9 cellular contexts compared by ENCODE assay signal in the genomic region with DNA sequence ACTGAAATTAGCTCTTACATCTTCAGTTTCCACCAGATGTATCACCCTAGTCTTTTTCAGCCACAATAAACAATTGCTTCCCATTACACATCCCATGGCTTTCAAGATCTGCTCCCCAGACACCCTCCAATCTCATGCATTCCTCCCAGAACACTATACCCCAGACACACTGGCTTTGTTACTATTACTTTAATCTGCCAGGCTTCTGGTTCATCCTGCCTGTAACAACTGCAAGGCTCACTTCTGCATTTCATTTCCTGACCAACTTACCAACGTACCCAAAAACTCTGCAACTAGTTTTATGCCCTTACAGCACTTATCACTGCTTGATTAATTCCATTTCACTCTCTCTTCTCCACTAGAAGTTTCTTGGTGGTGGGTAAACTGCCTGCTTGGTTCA. TPM values are rescaled to one million over a fixed set of nuclear protein-coding genes. Genes with fewer than 3 reads are reported as not detected.
A peak's percentile ranks its signal among the peaks of the same experiment; 100 is the strongest.
DNase-seq lines count a peak whose midpoint lies in the region; ATAC-seq and TF ChIP-seq lines count a peak whose summit lies in the region.
"Had no signal": no experiment of that assay in that cellular context is flagged by ENCODE, and none has a peak within 500 bp of the region (broad histone marks: within the 10 kb centered on the region; RNA-seq: fewer than 3 reads in every experiment).

No MANE protein-coding gene starts in this region.

- intact Hi-C loops in upper lobe of right lung (cut with DNase I) = no loop called here

- peak overlapping the region; percentile 100 for H3K4me3 Mint-ChIP-seq in stimulated activated naive CD8-positive, alpha-beta T cell treated with anti-CD3 and anti-CD28 coated beads, Interleukin-15, Interleukin-2, amounts not matched to agents 100 ng/mL and 50 ng/mL, for 24 hours

- H3K79me2 ChIP-seq in fibroblast of lung (ENCODE audit: control insufficient read depth, insufficient read depth, low read length) = peaks cover 19% of the 10 kb centered on the region

- peak overlapping the region; percentile 97 for H3K27ac Mint-ChIP-seq in stimulated activated naive CD8-positive, alpha-beta T cell treated with anti-CD3 and anti-CD28 coated beads, Interleukin-15, Interleukin-2, amounts not matched to agents 100 ng/mL and 50 ng/mL, for 24 hours

- H3K36me3 ChIP-seq in NT2/D1 (ENCODE audit: insufficient read depth, insufficient read length, low read length) (peaks cover 47% of the 10 kb centered on the region), fibroblast of lung (ENCODE audit: control insufficient read depth, insufficient read depth, low read length) (peaks cover 1% of the 10 kb centered on the region), upper lobe of right lung (peaks cover 38% of the 10 kb centered on the region)

- H4K20me1 ChIP-seq in fibroblast of lung (ENCODE audit: control insufficient read depth, extremely low read depth, insufficient read depth, low read length) = peaks cover 2% of the 10 kb centered on the region

- H3K27me3 ChIP-seq in NT2/D1 (ENCODE audit: insufficient read depth, insufficient read length) (no peaks in the 10 kb centered on the region), fibroblast of lung (ENCODE audit: control insufficient read depth, insufficient read depth, low read length) (no peaks in the 10 kb centered on the region), upper lobe of right lung (no peaks in the 10 kb centered on the region)

- no peak for DNase-seq in stimulated activated naive CD8-positive, alpha-beta T cell treated with anti-CD3 and anti-CD28 coated beads, Interleukin-15, Interleukin-2, amounts not matched to agents 100 U/mL and 50 U/mL, for 24 hours
- DNase-seq in NT2/D1 (ENCODE audit: low read depth, low spot score) (no peak), fibroblast of lung (ENCODE audit: low read depth in 2 of 2) (no peak), upper lobe of right lung (no peak), COR-L47 (lab: John Stamatoyannopoulos, UW) (no peak), UCSD-AML1 (lab: John Stamatoyannopoulos, UW; ENCODE audit: unreplicated experiment) (no peak)
- DNase-seq: NCI-H226 had no signal

- H3K9me3 Mint-ChIP-seq in stimulated activated naive CD8-positive, alpha-beta T cell treated with anti-CD3 and anti-CD28 coated beads, Interleukin-15, Interleukin-2, amounts not matched to agents 100 ng/mL and 50 ng/mL, for 24 hours = no peaks in the 10 kb centered on the region

- H3K36me3 Mint-ChIP-seq in stimulated activated naive CD8-positive, alpha-beta T cell treated with anti-CD3 and anti-CD28 coated beads, Interleukin-15, Interleukin-2, amounts not matched to agents 100 ng/mL and 50 ng/mL, for 24 hours (ENCODE audit: low read depth) = peaks cover 56% of the 10 kb centered on the region

- H3K4me3 ChIP-seq in NT2/D1 (ENCODE audit: insufficient read length, low read depth) = peak overlapping the region; percentile 99
- H3K4me3 ChIP-seq in fibroblast of lung (replicated peaks in 1 of 4; ENCODE audit: control extremely low read depth in 1 of 4, insufficient read depth in 1 of 4, low read depth in 3 of 4, low read length in 4 of 4) = peak overlapping the region in 2 of 4 experiments; percentile 86 to 87
- H3K4me3 ChIP-seq in upper lobe of right lung = peak overlapping the region; percentile 6

- peaks cover 27% of the 10 kb centered on the region for H3K4me1 Mint-ChIP-seq in stimulated activated naive CD8-positive, alpha-beta T cell treated with anti-CD3 and anti-CD28 coated beads, Interleukin-15, Interleukin-2, amounts not matched to agents 100 ng/mL and 50 ng/mL, for 24 hours (ENCODE audit: low read depth)

- no peak overlapping the region for H2AFZ ChIP-seq in fibroblast of lung (ENCODE audit: low read length)

- H3K27ac ChIP-seq in fibroblast of lung (ENCODE audit: insufficient read depth, low read length) (no peak overlapping the region), upper lobe of right lung (no peak overlapping the region)

- H3K4me1 ChIP-seq in NT2/D1 (ENCODE audit: insufficient read depth, insufficient read length) = no peaks in the 10 kb centered on the region
- H3K4me1 ChIP-seq in fibroblast of lung (ENCODE audit: control insufficient read depth, extremely low read depth, insufficient read depth, low read length) = peaks cover 3% of the 10 kb centered on the region
- peaks cover 22% of the 10 kb centered on the region for H3K4me1 ChIP-seq in upper lobe of right lung

- peak overlapping the region; percentile 79 for H3K4me2 ChIP-seq in fibroblast of lung (ENCODE audit: extremely low read depth, insufficient read depth, low read length)

- ATAC-seq in stimulated activated naive CD8-positive, alpha-beta T cell treated with anti-CD3 and anti-CD28 coated beads, Interleukin-15, Interleukin-2, amounts not matched to agents 100 U/mL and 50 U/mL, for 24 hours = no peak
- no peak for ATAC-seq in upper lobe of right lung
- ATAC-seq in GM19395 (IDR thresholded peaks at IDR 0.05; ENCODE audit: unreplicated experiment) = no peak

- H3K9ac ChIP-seq in NT2/D1 (ENCODE audit: insufficient read length, low read depth) (peak overlapping the region; percentile 100), fibroblast of lung (ENCODE audit: insufficient read depth, low read length) (no peak overlapping the region)

- H3K9me3 ChIP-seq in NT2/D1 (ENCODE audit: insufficient read depth, low read length) (no peaks in the 10 kb centered on the region), fibroblast of lung (ENCODE audit: control insufficient read depth, insufficient read depth, low read depth, low read length) (no peaks in the 10 kb centered on the region), upper lobe of right lung (no peaks in the 10 kb centered on the region)

- H3K27me3 Mint-ChIP-seq in stimulated activated naive CD8-positive, alpha-beta T cell treated with anti-CD3 and anti-CD28 coated beads, Interleukin-15, Interleukin-2, amounts not matched to agents 100 ng/mL and 50 ng/mL, for 24 hours = no peaks in the 10 kb centered on the region

- TF ChIP-seq CTCF in fibroblast of lung (conservative IDR thresholded peaks at IDR 0.05 in 1 of 2, IDR thresholded peaks at IDR 0.05 in 1 of 2; ENCODE audit: low read depth in 1 of 2, low read length in 2 of 2) (no peak), upper lobe of right lung (IDR thresholded peaks at IDR 0.05) (no peak)

RNA-seq across cellular contexts. Expression of a gene that starts 2.9 kb away (rescaled TPM):
- total RNA-seq in fibroblast of lung (71.2 and 88.6 TPM in 2 replicates), upper lobe of right lung (33.1 TPM)
- polyA plus RNA-seq in fibroblast of lung = 241 and 289 TPM in 2 replicates
- polyA plus RNA-seq in fibroblast of lung (2012) = 255 and 256 TPM in 2 replicates
- 0.63 TPM in 1 of 2 replicates, not detected in the other for polyA minus RNA-seq in fibroblast of lung (ENCODE audit: low replicate concordance)

RNA-seq across cellular contexts. Expression of a gene that starts 41.3 kb away (rescaled TPM):
- total RNA-seq in fibroblast of lung (14.6 and 14.7 TPM in 2 replicates), upper lobe of right lung (4.1 TPM)
- polyA plus RNA-seq in fibroblast of lung = 27.9 and 31.9 TPM in 2 replicates
- polyA plus RNA-seq in fibroblast of lung (2012) = 22.6 and 24.7 TPM in 2 replicates
- 3.4 and 13.4 TPM in 2 replicates for polyA minus RNA-seq in fibroblast of lung (ENCODE audit: low replicate concordance)
